ENCODE assay signal across 10 cellular contexts in the genomic region with DNA sequence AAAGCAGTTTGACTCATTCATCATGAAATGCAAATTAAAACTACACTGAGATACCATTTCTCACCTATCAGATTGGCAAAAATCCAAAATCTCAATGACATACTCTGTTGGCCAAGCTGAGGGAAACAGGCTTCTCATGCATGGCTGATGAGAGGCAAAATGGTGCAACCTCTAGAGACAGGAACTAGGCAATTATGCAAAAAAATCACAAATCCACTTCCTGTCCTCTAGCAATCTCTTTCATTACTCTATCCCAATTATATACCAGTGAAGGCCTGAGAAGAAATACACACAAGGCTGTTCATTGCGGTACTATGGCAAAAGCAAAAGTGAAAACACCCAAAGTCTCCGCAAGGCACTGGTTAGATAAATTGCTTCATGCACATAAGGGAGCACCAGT. TPM values are rescaled to one million over a fixed set of nuclear protein-coding genes. Genes with fewer than 3 reads are reported as not detected.
A peak's percentile ranks its signal among the peaks of the same experiment; 100 is the strongest.
DNase-seq lines count a peak whose midpoint lies in the region; ATAC-seq, FAIRE-seq and TF ChIP-seq lines count a peak whose summit lies in the region.
"Had no signal": no experiment of that assay in that cellular context is flagged by ENCODE, and none has a peak within 500 bp of the region (broad histone marks: within the 10 kb centered on the region; RNA-seq: fewer than 3 reads in every experiment).

No MANE protein-coding gene starts in this region.

- no peak overlapping the region for H3K9ac ChIP-seq in kidney (ENCODE audit: low read length in 2 of 2)

- no peak overlapping the region for H3K4me3 ChIP-seq in kidney epithelial cell (ENCODE audit: low read depth, low read length)
- H3K4me3 ChIP-seq in kidney (ENCODE audit: low read length in 2 of 2): no peak overlapping the region
- no peak overlapping the region for H3K4me3 ChIP-seq in lower lobe of right lung

- no peak overlapping the region for H3K27ac ChIP-seq in kidney (ENCODE audit: low read depth in 2 of 2, low read length in 2 of 2)
- H3K27ac ChIP-seq in lower lobe of right lung: no peak overlapping the region

- TF ChIP-seq CTCF in kidney epithelial cell (IDR thresholded peaks at IDR 0.05; ENCODE audit: insufficient read depth, low read length, poor library complexity, severe bottlenecking) (no peak), kidney (IDR thresholded peaks at IDR 0.05; ENCODE audit: borderline replicate concordance, extremely low read depth, insufficient read depth) (no peak), lower lobe of right lung (IDR thresholded peaks at IDR 0.05) (no peak)

- DNase-seq in DMS53 (lab: John Stamatoyannopoulos, UW) (peak; percentile 48), DMS53 treated with DMSO at 0.1 percent for 48 hours (lab: John Stamatoyannopoulos, UW; ENCODE audit: unreplicated experiment) (no peak), NAMALWA (ENCODE audit: low spot score) (peak; percentile 85), kidney epithelial cell (ENCODE audit: low read depth) (peak; percentile 7), kidney (no peak), lower lobe of right lung (no peak), AML-193 (lab: John Stamatoyannopoulos, UW) (no peak)
- DNase-seq: retina had no signal

- H3K4me1 ChIP-seq in kidney (ENCODE audit: control insufficient read depth in 1 of 2, insufficient read depth in 1 of 2, low read depth in 1 of 2, low read length in 2 of 2) (no peaks in the 10 kb centered on the region), lower lobe of right lung (no peaks in the 10 kb centered on the region)

- H3K9me3 ChIP-seq in kidney (ENCODE audit: control insufficient read depth in 1 of 2, low read length in 2 of 2) (no peaks in the 10 kb centered on the region), lower lobe of right lung (no peaks in the 10 kb centered on the region)

- H3K36me3 ChIP-seq in kidney epithelial cell (ENCODE audit: control insufficient read depth, insufficient read depth, low read length): no peaks in the 10 kb centered on the region
- no peaks in the 10 kb centered on the region for H3K36me3 ChIP-seq in kidney (ENCODE audit: control insufficient read depth in 1 of 2, insufficient read depth in 2 of 2, low read length in 2 of 2)
- no peaks in the 10 kb centered on the region for H3K36me3 ChIP-seq in lower lobe of right lung

- intact Hi-C loops in kidney (cut with DNase I) (no loop called here), lower lobe of right lung (cut with DNase I) (no loop called here)

- H3K27me3 ChIP-seq in kidney epithelial cell (ENCODE audit: control insufficient read depth, insufficient read depth, low read length): no peaks in the 10 kb centered on the region
- H3K27me3 ChIP-seq in lower lobe of right lung (ENCODE audit: low read depth): no peaks in the 10 kb centered on the region

- no peak for FAIRE-seq in kidney (lab: Jason Lieb, UNC)
- FAIRE-seq: A204.1 had no signal

- ATAC-seq in HG02610 (IDR thresholded peaks at IDR 0.05; ENCODE audit: unreplicated experiment) (peak; percentile 95), lower lobe of right lung (no peak)

RNA-seq across cellular contexts. Expression of a gene that starts 25.9 kb away (rescaled TPM):
- 2.4 TPM in 2 replicates for total RNA-seq in kidney epithelial cell
- total RNA-seq in kidney: 4.8 TPM
- 6.2 TPM for polyA plus RNA-seq in kidney (ENCODE audit: insufficient read depth, low read depth, low replicate concordance)
- 6.8 TPM for total RNA-seq in lower lobe of right lung

Comparison
In these comparisons a context has a peak if more than half of its experiments do, and no peak if none do; other contexts are left out.
1. DNase-seq: peak in DMS53 (single experiment), NAMALWA (single experiment) and kidney epithelial cell (single experiment); none in DMS53 treated with DMSO at 0.1 percent for 48 hours (single experiment), kidney (single experiment), lower lobe of right lung (single experiment) and AML-193 (0 of 2).